ENCODE assay signal across 12 cellular contexts in the genomic region with DNA sequence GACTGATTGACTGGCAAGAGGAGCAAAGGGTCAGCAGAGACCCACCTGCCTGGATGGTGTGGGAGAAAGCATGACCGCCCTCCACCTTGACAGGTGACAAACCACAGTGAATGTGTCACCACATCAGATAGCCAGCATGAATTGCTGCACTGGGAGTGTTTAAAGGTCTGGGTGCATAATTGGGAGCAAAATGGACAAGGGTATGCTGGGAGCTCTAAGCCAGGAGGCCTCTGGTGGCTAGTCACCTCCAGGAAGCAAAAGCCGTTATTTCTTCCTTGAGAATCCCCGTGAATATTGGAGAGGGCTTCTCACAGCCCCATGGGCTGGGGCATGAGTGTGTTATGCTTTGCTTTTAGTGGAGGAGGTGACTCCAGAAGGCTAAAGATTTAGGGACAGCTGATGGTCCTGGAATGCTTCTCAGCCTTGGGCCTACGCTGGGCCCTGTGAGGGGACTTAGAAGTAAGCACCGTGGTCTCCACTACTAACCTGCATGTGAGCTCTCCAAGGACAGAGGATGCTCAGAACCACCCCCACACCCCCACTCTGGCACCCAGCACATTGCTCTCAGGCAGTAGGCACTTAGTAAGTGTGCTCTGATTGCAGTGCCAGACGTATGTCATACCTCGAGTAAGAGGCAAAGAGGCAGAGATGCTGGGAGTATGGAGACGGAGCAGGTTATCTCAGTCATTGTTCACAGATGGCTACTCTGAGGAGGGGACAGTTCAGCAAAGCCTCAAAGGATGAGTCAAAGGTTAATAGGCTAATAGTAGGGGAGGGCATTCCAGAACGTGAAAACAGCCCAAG. TPM values are rescaled to one million over a fixed set of nuclear protein-coding genes. Genes with fewer than 3 reads are reported as not detected.
A peak's percentile ranks its signal among the peaks of the same experiment; 100 is the strongest.
DNase-seq lines count a peak whose midpoint lies in the region; ATAC-seq and TF ChIP-seq lines count a peak whose summit lies in the region.
"Had no signal": no experiment of that assay in that cellular context is flagged by ENCODE, and none has a peak within 500 bp of the region (broad histone marks: within the 10 kb centered on the region; RNA-seq: fewer than 3 reads in every experiment).

No MANE protein-coding gene starts in this region.

- no peak overlapping the region for H3K4me3 Mint-ChIP-seq in activated CD4-positive, alpha-beta memory T cell treated with anti-CD3 and anti-CD28 coated beads, Interleukin-2, amount 10 ng/mL, durations not matched to agents 7 days and 5 days
- peak overlapping the region in 1 of 5 donors; percentile 7 for H3K4me3 Mint-ChIP-seq in immature natural killer cell
- H3K4me3 Mint-ChIP-seq in stimulated activated naive B cell treated with anti-CD40 and anti-IgM and Interleukin-4, amounts not matched to agents 10 μg/mL and 1 μg/mL and 100 μg/mL, for 72 hours = no peak overlapping the region
- H3K4me3 Mint-ChIP-seq: stimulated activated naive CD8-positive, alpha-beta T cell treated with anti-CD3 and anti-CD28 coated beads, Interleukin-15, amount 100 ng/mL, for 72 hours had no signal

- CTCF ChIA-PET in HEK293T (lab: Yijun Ruan, JAX) = interaction anchor here (0.7 to 4.1 kb wide), 10 partner anchors 9 to 435 kb away, joined by 3 to 19 read pairs (median 4); partner anchors contain the start of gene IRF1
- CTCF ChIA-PET in activated CD4-positive, alpha-beta memory T cell treated with anti-CD3 and anti-CD28 coated beads, Interleukin-2, amount 10 ng/mL, durations not matched to agents 7 days and 5 days (lab: Charles Lee) = interaction anchor here (1.3 to 12.6 kb wide), 13 partner anchors 10 to 133 kb away, joined by 3 to 333 read pairs (median 9); partner anchors contain the start of gene IRF1

- H3K27ac Mint-ChIP-seq in activated CD4-positive, alpha-beta memory T cell treated with anti-CD3 and anti-CD28 coated beads, Interleukin-2, amount 10 ng/mL, durations not matched to agents 7 days and 5 days = peak overlapping the region; percentile 18
- H3K27ac Mint-ChIP-seq in immature natural killer cell = peak overlapping the region; percentile 71 to 97 (median 93)
- peak overlapping the region; percentile 49 for H3K27ac Mint-ChIP-seq in stimulated activated naive B cell treated with anti-CD40 and anti-IgM and Interleukin-4, amounts not matched to agents 10 μg/mL and 1 μg/mL and 100 μg/mL, for 72 hours

- no peaks in the 10 kb centered on the region for H3K9me3 Mint-ChIP-seq in activated CD4-positive, alpha-beta memory T cell treated with anti-CD3 and anti-CD28 coated beads, Interleukin-2, amount 10 ng/mL, durations not matched to agents 7 days and 5 days
- no peaks in the 10 kb centered on the region for H3K9me3 Mint-ChIP-seq in immature natural killer cell
- H3K9me3 Mint-ChIP-seq in stimulated activated naive B cell treated with anti-CD40 and anti-IgM and Interleukin-4, amounts not matched to agents 10 μg/mL and 1 μg/mL and 100 μg/mL, for 72 hours = no peaks in the 10 kb centered on the region
- H3K9me3 Mint-ChIP-seq: brain; stimulated activated naive CD8-positive, alpha-beta T cell treated with anti-CD3 and anti-CD28 coated beads, Interleukin-15, amount 100 ng/mL, for 72 hours had no signal

- no peaks in the 10 kb centered on the region for H3K36me3 ChIP-seq in psoas muscle (ENCODE audit: insufficient read depth in 1 of 2, low read depth in 1 of 2)

- H3K4me1 ChIP-seq in psoas muscle = peaks cover 31% of the 10 kb centered on the region

- no peak for ATAC-seq in stimulated activated naive B cell treated with anti-CD40 and anti-IgM and Interleukin-4, amounts not matched to agents 10 μg/mL and 1 μg/mL and 100 μg/mL, for 72 hours (replicated peaks)
- ATAC-seq in psoas muscle = no peak
- ATAC-seq: stimulated activated naive CD8-positive, alpha-beta T cell treated with anti-CD3 and anti-CD28 coated beads, Interleukin-15, amount 100 ng/mL, for 72 hours had no signal

- H3K27ac ChIP-seq in psoas muscle = no peak overlapping the region
- H3K27ac ChIP-seq: HL-60 had no signal

- no peak for TF ChIP-seq CTCF in psoas muscle (IDR thresholded peaks at IDR 0.05)

- peaks cover 49% of the 10 kb centered on the region for H3K4me1 Mint-ChIP-seq in activated CD4-positive, alpha-beta memory T cell treated with anti-CD3 and anti-CD28 coated beads, Interleukin-2, amount 10 ng/mL, durations not matched to agents 7 days and 5 days
- H3K4me1 Mint-ChIP-seq in immature natural killer cell = peaks cover 45 to 57% of the 10 kb centered on the region in 2 donors
- peaks cover 30 to 40% of the 10 kb centered on the region in 2 donors for H3K4me1 Mint-ChIP-seq in stimulated activated naive B cell treated with anti-CD40 and anti-IgM and Interleukin-4, amounts not matched to agents 10 μg/mL and 1 μg/mL and 100 μg/mL, for 72 hours

- 68 to 80% (median 71%) methylated on average over 9 of the region's 9 CpGs for WGBS in psoas muscle, 3 donors

- POLR2A ChIA-PET in HEK293T (lab: Yijun Ruan, JAX) = interaction anchor here (1.4 to 1.5 kb wide), 2 partner anchors 9 to 205 kb away, joined by 4 to 7 read pairs; partner anchors contain the start of genes IRF1 and SLC22A4
- POLR2A ChIA-PET in activated CD4-positive, alpha-beta memory T cell treated with anti-CD3 and anti-CD28 coated beads, Interleukin-2, amount 10 ng/mL, durations not matched to agents 7 days and 5 days (lab: Charles Lee) = interaction anchor here (0.8 to 33.4 kb wide), 8 partner anchors 19 to 108 kb away, joined by 3 to 1155 read pairs (median 113); partner anchors contain the start of gene IRF1

- H3K4me3 ChIP-seq in psoas muscle = no peak overlapping the region
- H3K4me3 ChIP-seq: lung had no signal

- peak; percentile 1 for DNase-seq in HEK293T (ENCODE audit: extremely low spot score)
- DNase-seq in activated CD4-positive, alpha-beta memory T cell treated with anti-CD3 and anti-CD28 coated beads, Interleukin-2, amount 10 ng/mL, durations not matched to agents 7 days and 5 days = no peak
- DNase-seq in immature natural killer cell = no peak
- no peak for DNase-seq in stimulated activated naive B cell treated with anti-CD40 and anti-IgM and Interleukin-4, amounts not matched to agents 10 μg/mL and 1 μg/mL and 100 μg/mL, for 72 hours
- DNase-seq in medulla oblongata (ENCODE audit: extremely low spot score) = no peak
- DNase-seq in psoas muscle = no peak
- no peak for DNase-seq in NOMO-1 (lab: John Stamatoyannopoulos, UW; ENCODE audit: unreplicated experiment in 2 of 2)
- DNase-seq: OCI-M1 had no signal

- intact Hi-C loops in psoas muscle (cut with DNase I) = loop anchor here (2.0 to 10.0 kb wide), 6 partner anchors 81 to 317 kb away; no protein-coding TSS in a partner anchor

- H3K27me3 Mint-ChIP-seq in activated CD4-positive, alpha-beta memory T cell treated with anti-CD3 and anti-CD28 coated beads, Interleukin-2, amount 10 ng/mL, durations not matched to agents 7 days and 5 days = no peaks in the 10 kb centered on the region
- H3K27me3 Mint-ChIP-seq in immature natural killer cell (ENCODE audit: low read depth in 3 of 3) = peaks cover 3 to 10% (median 4%) of the 10 kb centered on the region in 3 donors
- H3K27me3 Mint-ChIP-seq in stimulated activated naive B cell treated with anti-CD40 and anti-IgM and Interleukin-4, amounts not matched to agents 10 μg/mL and 1 μg/mL and 100 μg/mL, for 72 hours = no peaks in the 10 kb centered on the region
- H3K27me3 Mint-ChIP-seq: stimulated activated naive CD8-positive, alpha-beta T cell treated with anti-CD3 and anti-CD28 coated beads, Interleukin-15, amount 100 ng/mL, for 72 hours had no signal

- H3K27me3 ChIP-seq in psoas muscle (ENCODE audit: insufficient read depth in 3 of 3, low read length in 2 of 3) = no peaks in the 10 kb centered on the region

- H3K36me3 Mint-ChIP-seq in activated CD4-positive, alpha-beta memory T cell treated with anti-CD3 and anti-CD28 coated beads, Interleukin-2, amount 10 ng/mL, durations not matched to agents 7 days and 5 days (ENCODE audit: low read depth) = peaks cover 2% of the 10 kb centered on the region
- no peaks in the 10 kb centered on the region for H3K36me3 Mint-ChIP-seq in immature natural killer cell
- no peaks in the 10 kb centered on the region for H3K36me3 Mint-ChIP-seq in stimulated activated naive B cell treated with anti-CD40 and anti-IgM and Interleukin-4, amounts not matched to agents 10 μg/mL and 1 μg/mL and 100 μg/mL, for 72 hours
- H3K36me3 Mint-ChIP-seq: brain had no signal

- H3K9me3 ChIP-seq in psoas muscle = no peaks in the 10 kb centered on the region

TF ChIP-seq in HEK293T, 16 proteins besides CTCF, POLR2A, EP300 and RAD21:
- TF ChIP-seq FOXM1 (IDR thresholded peaks at IDR 0.05; ENCODE audit: borderline replicate concordance) (no peak), ARNT (IDR thresholded peaks at IDR 0.05) (no peak), HDGF (IDR thresholded peaks at IDR 0.05; ENCODE audit: borderline replicate concordance) (no peak), FOXK2 (IDR thresholded peaks at IDR 0.05) (no peak)

RNA-seq across cellular contexts. Expression of gene IRF1, which starts 9.1 kb away (rescaled TPM):
- 100 to 1,000 TPM; 231 to 239 TPM for total RNA-seq in activated CD4-positive, alpha-beta memory T cell treated with anti-CD3 and anti-CD28 coated beads, Interleukin-2, amount 10 ng/mL, durations not matched to agents 7 days and 5 days
- polyA plus RNA-seq in immature natural killer cell (100 to 1,000 TPM; 349 to 460 (median 371) TPM), psoas muscle (10 to 100 TPM in 1 of 3 donors, 1 to 10 TPM in 2; 4.7 to 11.8 (median 4.9) TPM)
- 10 to 100 TPM in 3 of 4 donors, 1 to 10 TPM in 1; 5.5 to 18.8 (median 13.7) TPM for total RNA-seq in psoas muscle

RNA-seq across cellular contexts. Expression of gene IL5, which starts 43.7 kb away (rescaled TPM):
- total RNA-seq in activated CD4-positive, alpha-beta memory T cell treated with anti-CD3 and anti-CD28 coated beads, Interleukin-2, amount 10 ng/mL, durations not matched to agents 7 days and 5 days = 1 to 10 TPM; 2.6 to 3.3 TPM
- polyA plus RNA-seq in immature natural killer cell (not detected), psoas muscle (not detected)
- total RNA-seq in psoas muscle = not detected
- total RNA-seq: lung had no signal
- polyA plus RNA-seq: lung had no signal

RNA-seq across cellular contexts. Expression of gene RAD50, which starts 57.1 kb away (rescaled TPM):
- total RNA-seq in activated CD4-positive, alpha-beta memory T cell treated with anti-CD3 and anti-CD28 coated beads, Interleukin-2, amount 10 ng/mL, durations not matched to agents 7 days and 5 days = 10 to 100 TPM; 35.6 to 38.9 TPM
- 10 to 100 TPM in 1 of 3 donors, 1 to 10 TPM in 2; 2.4 to 27.4 (median 9.7) TPM for polyA plus RNA-seq in immature natural killer cell
- 10 to 100 TPM; 28.5 to 35.9 (median 30.1) TPM for total RNA-seq in psoas muscle
- 10 to 100 TPM in 1 of 3 donors, 1 to 10 TPM in 2; 6.8 to 22.1 (median 9.9) TPM for polyA plus RNA-seq in psoas muscle

Comparison
In these comparisons a context has a peak if more than half of its experiments do, and no peak if none do; other contexts are left out.
1. H3K27ac Mint-ChIP-seq: peak in every context shown above with its lines; median percentile 93 in immature natural killer cell; 49 in stimulated activated naive B cell treated with anti-CD40 and anti-IgM and Interleukin-4, amounts not matched to agents 10 μg/mL and 1 μg/mL and 100 μg/mL, for 72 hours; 18 in activated CD4-positive, alpha-beta memory T cell treated with anti-CD3 and anti-CD28 coated beads, Interleukin-2, amount 10 ng/mL, durations not matched to agents 7 days and 5 days.
2. RNA of gene IRF1, which starts 9.1 kb away (total RNA-seq): 231 to 239 TPM in activated CD4-positive, alpha-beta memory T cell treated with anti-CD3 and anti-CD28 coated beads, Interleukin-2, amount 10 ng/mL, durations not matched to agents 7 days and 5 days; 5.5 to 18.8 TPM in psoas muscle; every median in the first group is over 10 times any median in the second.